Comparison of ENCODE assay signal across 23 cellular contexts in genomic region chr16:82248257-82248656, GRCh38.
"Had no signal": no experiment of that assay in that cellular context is flagged by ENCODE, and none has a peak within 500 bp of the region (broad histone marks: within the 10 kb centered on the region; RNA-seq: fewer than 3 reads in every experiment).

No MANE protein-coding gene starts in this region.

- H3K4me3 ChIP-seq: colonic mucosa, coronary artery, dorsolateral prefrontal cortex, esophagus muscularis mucosa, esophagus squamous epithelium, gastrocnemius medialis, gastroesophageal sphincter, heart left ventricle, heart right ventricle had no signal

- ATAC-seq: effector memory CD8-positive, alpha-beta T cell; esophagus mucosa; foreskin keratinocyte; gastrocnemius medialis; gastroesophageal sphincter had no signal

- DNase-seq: colonic mucosa; cortex of kidney; dermis blood vessel endothelial cell; dorsolateral prefrontal cortex; effector CD4-positive, alpha-beta T cell; effector CD8-positive, alpha-beta T cell; effector memory CD4-positive, alpha-beta T cell; effector memory CD8-positive, alpha-beta T cell; endodermal cell; erythroblast; esophagus squamous epithelium; foreskin fibroblast; foreskin keratinocyte; foreskin melanocyte; gastrocnemius medialis; glutamatergic neuron; heart left ventricle; heart right ventricle had no signal

- H3K27me3 ChIP-seq: colonic mucosa, esophagus muscularis mucosa, esophagus squamous epithelium, gastrocnemius medialis, gastroesophageal sphincter, heart left ventricle had no signal

- H3K36me3 ChIP-seq: colonic mucosa, esophagus muscularis mucosa, esophagus squamous epithelium, gastrocnemius medialis, gastroesophageal sphincter, heart left ventricle, heart right ventricle had no signal

- H3K4me1 ChIP-seq: colonic mucosa, esophagus muscularis mucosa, esophagus squamous epithelium, foreskin keratinocyte, gastrocnemius medialis, gastroesophageal sphincter, heart left ventricle, heart right ventricle had no signal

- H3K9me3 ChIP-seq: colonic mucosa, gastrocnemius medialis had no signal

- H3K27ac ChIP-seq: colonic mucosa, coronary artery, dorsolateral prefrontal cortex, epithelial cell of prostate, esophagus muscularis mucosa, esophagus squamous epithelium, foreskin keratinocyte, gastrocnemius medialis, gastroesophageal sphincter, heart left ventricle, heart right ventricle had no signal
